Comparison of ENCODE assay signal across 11 cellular contexts in the genomic region with DNA sequence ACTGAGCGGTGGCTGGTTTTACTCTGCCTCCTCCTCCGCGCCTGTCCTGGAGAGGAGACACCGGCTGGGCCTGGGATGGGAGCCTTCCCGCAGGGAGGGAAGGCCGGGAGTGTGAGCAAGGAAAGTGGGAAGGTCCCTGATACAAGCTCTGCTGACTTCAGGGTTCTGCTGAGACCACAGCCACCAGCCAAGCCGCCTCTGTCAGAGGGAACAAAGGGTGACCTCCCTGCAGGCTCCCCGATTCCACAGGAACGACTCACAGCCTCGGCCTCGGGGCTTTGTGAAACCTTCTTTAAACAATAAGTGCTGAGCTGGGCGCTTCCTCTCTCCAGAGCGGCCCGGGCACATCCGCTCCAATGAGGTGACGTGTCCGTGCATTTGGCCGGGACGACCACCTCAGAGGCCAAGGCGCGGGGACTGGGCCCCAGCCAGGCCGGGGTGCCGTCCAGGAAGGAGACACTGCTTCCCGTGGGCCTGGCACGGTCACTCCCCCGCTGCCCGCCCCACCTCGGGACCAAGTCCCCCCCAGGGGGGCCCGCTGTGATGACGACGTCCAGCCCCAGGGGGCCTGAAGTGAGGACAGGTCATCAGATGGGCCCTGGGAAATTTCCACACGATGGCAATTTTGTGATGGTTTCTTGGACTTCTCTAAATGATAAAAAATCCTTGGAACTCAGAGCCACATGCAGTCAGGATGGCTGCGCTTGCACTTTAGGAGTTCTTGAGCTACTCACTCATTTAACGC. TPM values are rescaled to one million over a fixed set of nuclear protein-coding genes. Genes with fewer than 3 reads are reported as not detected.
DNase-seq lines count a peak whose midpoint lies in the region; ATAC-seq and TF ChIP-seq lines count a peak whose summit lies in the region.
"Had no signal": no experiment of that assay in that cellular context is flagged by ENCODE, and none has a peak within 500 bp of the region (broad histone marks: within the 10 kb centered on the region; RNA-seq: fewer than 3 reads in every experiment).

No MANE protein-coding gene starts in this region.

- H3K9me3 ChIP-seq in endodermal cell (ENCODE audit: control insufficient read depth, low read length) (no peaks in the 10 kb centered on the region), lung (ENCODE audit: control insufficient read depth in 2 of 2, insufficient read depth in 1 of 2, low read length in 1 of 2) (no peaks in the 10 kb centered on the region), transverse colon (no peaks in the 10 kb centered on the region)

- no peaks in the 10 kb centered on the region for H3K9me3 Mint-ChIP-seq in endodermal cell
- H3K9me3 Mint-ChIP-seq: activated T-cell treated with anti-CD3 and anti-CD28 coated beads, Interleukin-2, amount 50 U/mL, for 24 hours had no signal

- in situ Hi-C loops in transverse colon (cut with MboI; ENCODE audit: low pct_ligation_motif_present in 1 of 4, low pct_unique_long_range_greater_than_20kb in 1 of 4, low sequenced_read_pairs in 3 of 4) = no loop called here

- H3K27me3 ChIP-seq in endodermal cell (ENCODE audit: control insufficient read depth, insufficient read depth, low read length, poor library complexity, severe bottlenecking) (no peaks in the 10 kb centered on the region), lung (ENCODE audit: control insufficient read depth, insufficient read depth) (no peaks in the 10 kb centered on the region), transverse colon (no peaks in the 10 kb centered on the region)

- 80% methylated on average over 22 to 34 of the region's 34 CpGs for WGBS in endodermal cell (ENCODE audit: insufficient coverage in 1 of 2, insufficient read length in 1 of 2), 2 experiments
- WGBS in lung, 2 donors = 57 to 67% methylated on average over 34 of the region's 34 CpGs
- whole genome bisulfite sequencing in transverse colon (ENCODE audit: low coverage in 1 of 2), 2 donors = 74 to 80% methylated on average over 1 to 32 of the region's 34 CpGs

- no peaks in the 10 kb centered on the region for H3K36me3 Mint-ChIP-seq in endodermal cell (ENCODE audit: low read depth)

- no peak overlapping the region for H3K27ac Mint-ChIP-seq in endodermal cell
- H3K27ac Mint-ChIP-seq: activated T-cell treated with anti-CD3 and anti-CD28 coated beads, Interleukin-2, amount 50 U/mL, for 24 hours had no signal

- peak; percentile 98 for DNase-seq in M059J (ENCODE audit: low read depth)
- peak; percentile 78 for DNase-seq in endodermal cell
- DNase-seq in lung (ENCODE audit: low spot score) = peak; percentile 49
- DNase-seq in transverse colon = peak; percentile 26
- no peak for DNase-seq in NCI-H1417 treated with DMSO at 0.1 percent for 48 hours (lab: John Stamatoyannopoulos, UW)
- no peak for DNase-seq in NCI-H2227 (lab: John Stamatoyannopoulos, UW; ENCODE audit: unreplicated experiment)
- no peak for DNase-seq in stimulated activated naive CD8-positive, alpha-beta T cell treated with anti-CD3 and anti-CD28 coated beads, Interleukin-15, Interleukin-2, amounts not matched to agents 100 U/mL and 50 U/mL, for 24 hours
- DNase-seq: activated T-cell treated with anti-CD3 and anti-CD28 coated beads, Interleukin-2, amount 50 U/mL, for 24 hours; NCI-H526 treated with DMSO at 0.1 percent for 48 hours had no signal

- no peak overlapping the region for H3K4me3 Mint-ChIP-seq in endodermal cell
- H3K4me3 Mint-ChIP-seq: activated T-cell treated with anti-CD3 and anti-CD28 coated beads, Interleukin-2, amount 50 U/mL, for 24 hours had no signal

- H3K9ac ChIP-seq in endodermal cell (ENCODE audit: extremely low read depth, low read length, poor library complexity, severe bottlenecking) = no peak overlapping the region

- peaks cover 3% of the 10 kb centered on the region for H3K4me1 ChIP-seq in endodermal cell (ENCODE audit: control insufficient read depth, insufficient read depth, low read length)
- H3K4me1 ChIP-seq in lung (ENCODE audit: control insufficient read depth in 2 of 2, insufficient read depth in 2 of 2, low read length in 2 of 2) = peaks cover 7 to 9% of the 10 kb centered on the region in 2 donors
- peaks cover 3 to 13% (median 8%) of the 10 kb centered on the region in 4 donors for H3K4me1 ChIP-seq in transverse colon

- H3K27ac ChIP-seq in endodermal cell (ENCODE audit: low read depth, low read length) = no peak overlapping the region
- peak overlapping the region; percentile 17 to 77 for H3K27ac ChIP-seq in lung (ENCODE audit: low read depth in 1 of 2, low read length in 1 of 2)
- H3K27ac ChIP-seq in transverse colon = peak overlapping the region; percentile 24 to 63 (median 46)

- no peak for TF ChIP-seq POLR2A in transverse colon (IDR thresholded peaks at IDR 0.05)

- H3K36me3 ChIP-seq in endodermal cell (ENCODE audit: control insufficient read depth, insufficient read depth, low read length) (no peaks in the 10 kb centered on the region), lung (ENCODE audit: control insufficient read depth in 2 of 2, insufficient read depth in 2 of 2, low read length in 2 of 2) (no peaks in the 10 kb centered on the region), transverse colon (no peaks in the 10 kb centered on the region)

- TF ChIP-seq CTCF in endodermal cell (conservative IDR thresholded peaks at IDR 0.05) (no peak), lung (IDR thresholded peaks at IDR 0.05; ENCODE audit: control extremely low read depth, extremely low read depth) (no peak), transverse colon (IDR thresholded peaks at IDR 0.05) (no peak)

- H3K4me3 ChIP-seq in endodermal cell (ENCODE audit: low read length) (no peak overlapping the region), lung (no peak overlapping the region), transverse colon (no peak overlapping the region)
- H3K4me3 ChIP-seq: GM12878 had no signal

- H3K4me1 Mint-ChIP-seq in endodermal cell = peaks cover 11% of the 10 kb centered on the region

- H3K27me3 Mint-ChIP-seq in endodermal cell (ENCODE audit: insufficient read depth) = no peaks in the 10 kb centered on the region
- H3K27me3 Mint-ChIP-seq: activated T-cell treated with anti-CD3 and anti-CD28 coated beads, Interleukin-2, amount 50 U/mL, for 24 hours had no signal

- ATAC-seq in lung (ENCODE audit: insufficient read depth, low FRiP score) (peak; percentile 16), HG02623 (IDR thresholded peaks at IDR 0.05; ENCODE audit: unreplicated experiment) (no peak)
- no peak for ATAC-seq in stimulated activated naive CD8-positive, alpha-beta T cell treated with anti-CD3 and anti-CD28 coated beads, Interleukin-15, Interleukin-2, amounts not matched to agents 100 U/mL and 50 U/mL, for 24 hours
- ATAC-seq: GM12878 had no signal

- TF ChIP-seq EP300 in transverse colon (IDR thresholded peaks at IDR 0.05; ENCODE audit: low read depth) = no peak

- intact Hi-C loops in transverse colon (cut with DNase I; ENCODE audit: low total_unique reads) = no loop called here

RNA-seq across cellular contexts. Expression of gene CIBAR2, which starts 11.8 kb away (rescaled TPM):
- total RNA-seq in M059J (2014; rRNA removed; shearing (Covaris generic)) = not detected in 2 replicates
- total RNA-seq in endodermal cell (not detected), lung (10 to 100 TPM; 22.6 to 49.0 TPM), transverse colon (under 1 TPM in 1 of 4 donors, not detected in 3; 0.79 TPM)
- polyA plus RNA-seq in endodermal cell (2013, experiment 1 of 2) = 0.25 TPM
- not detected for polyA plus RNA-seq in endodermal cell (2013, experiment 2 of 2)
- 10 to 100 TPM; 11.8 to 15.2 TPM for polyA plus RNA-seq in lung
- total RNA-seq: GM12878 had no signal

Comparison
In these comparisons a context has a peak if more than half of its experiments do, and no peak if none do; other contexts are left out.
1. DNase-seq: peak in M059J (single experiment), endodermal cell (single experiment), lung (single experiment) and transverse colon (single experiment); none in NCI-H1417 treated with DMSO at 0.1 percent for 48 hours (single experiment), NCI-H2227 (single experiment) and stimulated activated naive CD8-positive, alpha-beta T cell treated with anti-CD3 and anti-CD28 coated beads, Interleukin-15, Interleukin-2, amounts not matched to agents 100 U/mL and 50 U/mL, for 24 hours (single experiment).
2. RNA of gene CIBAR2, which starts 11.8 kb away (total RNA-seq): 22.6 to 49.0 TPM in lung; not detected in M059J, not detected in endodermal cell and 0.79 TPM in transverse colon; every median in the first group is over 10 times any median in the second.